Comparison of ENCODE assay signal across 1 cellular context in genomic region chr2:44897406-44897805, GRCh38.
TF ChIP-seq lines count a peak whose summit lies in the region.

No MANE protein-coding gene starts in this region.

TF ChIP-seq in GM23338, 12 proteins besides CTCF, POLR2A, EP300 and RAD21 (continued from another document):
- TF ChIP-seq REST (IDR thresholded peaks at IDR 0.05; ENCODE audit: unreplicated experiment) (no peak), ZNF331 (CRISPR knock-in tag; IDR thresholded peaks at IDR 0.05; ENCODE audit: low read depth) (no peak), JUNB (IDR thresholded peaks at IDR 0.05; ENCODE audit: unreplicated experiment) (no peak)
